ENCODE assay signal across 9 cellular contexts in the genomic region with DNA sequence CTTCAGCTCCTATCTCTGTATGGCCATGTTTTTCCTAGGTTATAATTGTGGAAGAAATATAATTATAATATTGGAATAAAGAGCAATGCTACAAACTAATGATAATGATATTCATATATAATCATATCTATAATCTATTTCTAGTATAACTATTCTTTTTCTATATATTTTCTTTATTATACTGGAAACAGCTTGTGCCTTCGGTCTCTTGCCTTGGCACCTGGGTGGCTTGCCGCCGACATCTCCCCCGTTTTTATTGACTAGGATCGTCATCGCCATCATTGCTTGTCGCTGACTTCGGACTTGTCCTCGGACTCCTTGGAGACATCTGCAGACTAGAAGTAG. TPM values are rescaled to one million over a fixed set of nuclear protein-coding genes. Genes with fewer than 3 reads are reported as not detected.
DNase-seq lines count a peak whose midpoint lies in the region; ATAC-seq and TF ChIP-seq lines count a peak whose summit lies in the region.
"Had no signal": no experiment of that assay in that cellular context is flagged by ENCODE, and none has a peak within 500 bp of the region (broad histone marks: within the 10 kb centered on the region; RNA-seq: fewer than 3 reads in every experiment).

No MANE protein-coding gene starts in this region.

- peak overlapping the region; percentile 95 for H3K4me3 Mint-ChIP-seq in activated naive CD4-positive, alpha-beta T cell treated with anti-CD3 and anti-CD28 coated beads, Interleukin-2, amount 10 ng/mL, durations not matched to agents 7 days and 5 days
- peak overlapping the region; percentile 100 for H3K4me3 Mint-ChIP-seq in type B pancreatic cell

- ATAC-seq in HG03378 (IDR thresholded peaks at IDR 0.05; ENCODE audit: unreplicated experiment), result no peak

- TF ChIP-seq CTCF in type B pancreatic cell (conservative IDR thresholded peaks at IDR 0.05), result no peak

- peaks cover 5% of the 10 kb centered on the region for H3K4me1 ChIP-seq in adipocyte (ENCODE audit: control insufficient read depth, insufficient read depth, low read length)
- H3K4me1 ChIP-seq in mucosa of rectum (ENCODE audit: control insufficient read depth in 2 of 2, insufficient read depth in 2 of 2, low read length in 2 of 2), result peaks cover 4 to 8% of the 10 kb centered on the region in 2 donors
- H3K4me1 ChIP-seq: colonic mucosa had no signal

- peak overlapping the region in 1 of 2 donors; percentile 87 for H3K27ac ChIP-seq in mucosa of rectum (ENCODE audit: low read depth in 2 of 2, low read length in 2 of 2)

- peaks cover 4% of the 10 kb centered on the region for H3K27me3 Mint-ChIP-seq in activated naive CD4-positive, alpha-beta T cell treated with anti-CD3 and anti-CD28 coated beads, Interleukin-2, amount 10 ng/mL, durations not matched to agents 7 days and 5 days
- no peaks in the 10 kb centered on the region for H3K27me3 Mint-ChIP-seq in type B pancreatic cell

- H3K27me3 ChIP-seq in adipocyte (replicated peaks; ENCODE audit: control insufficient read depth, insufficient read depth, low read length), result no peaks in the 10 kb centered on the region
- no peaks in the 10 kb centered on the region for H3K27me3 ChIP-seq in mucosa of rectum (ENCODE audit: control insufficient read depth in 2 of 2, insufficient read depth in 2 of 2, low read length in 2 of 2)
- H3K27me3 ChIP-seq: colonic mucosa had no signal

- peaks cover 29% of the 10 kb centered on the region for H3K36me3 Mint-ChIP-seq in activated naive CD4-positive, alpha-beta T cell treated with anti-CD3 and anti-CD28 coated beads, Interleukin-2, amount 10 ng/mL, durations not matched to agents 7 days and 5 days
- H3K36me3 Mint-ChIP-seq in type B pancreatic cell, result peaks cover 20% of the 10 kb centered on the region

- H3K4me3 ChIP-seq in adipocyte (ENCODE audit: low read length) (peak overlapping the region; percentile 92), mucosa of rectum (ENCODE audit: low read length in 2 of 2) (peak overlapping the region; percentile 88 to 93)

- peaks cover 11% of the 10 kb centered on the region for H3K9me3 Mint-ChIP-seq in activated naive CD4-positive, alpha-beta T cell treated with anti-CD3 and anti-CD28 coated beads, Interleukin-2, amount 10 ng/mL, durations not matched to agents 7 days and 5 days
- H3K9me3 Mint-ChIP-seq in type B pancreatic cell, result no peaks in the 10 kb centered on the region

- H3K36me3 ChIP-seq in adipocyte (ENCODE audit: control insufficient read depth, insufficient read depth, low read length, severe bottlenecking), result no peaks in the 10 kb centered on the region
- H3K36me3 ChIP-seq in mucosa of rectum (ENCODE audit: control insufficient read depth in 2 of 2, insufficient read depth in 2 of 2, low read length in 2 of 2), result no peaks in the 10 kb centered on the region
- H3K36me3 ChIP-seq: colonic mucosa had no signal

- H3K4me1 Mint-ChIP-seq in activated naive CD4-positive, alpha-beta T cell treated with anti-CD3 and anti-CD28 coated beads, Interleukin-2, amount 10 ng/mL, durations not matched to agents 7 days and 5 days, result peaks cover 16% of the 10 kb centered on the region
- H3K4me1 Mint-ChIP-seq in type B pancreatic cell (ENCODE audit: unreplicated experiment), result peaks cover 11% of the 10 kb centered on the region

- H3K9ac ChIP-seq in adipocyte (ENCODE audit: low read length) (no peak overlapping the region), mucosa of rectum (ENCODE audit: low read depth in 1 of 2, low read length in 2 of 2) (no peak overlapping the region)

- peak overlapping the region; percentile 94 for H3K27ac Mint-ChIP-seq in activated naive CD4-positive, alpha-beta T cell treated with anti-CD3 and anti-CD28 coated beads, Interleukin-2, amount 10 ng/mL, durations not matched to agents 7 days and 5 days
- no peak overlapping the region for H3K27ac Mint-ChIP-seq in type B pancreatic cell

- no peak for DNase-seq in activated naive CD4-positive, alpha-beta T cell treated with anti-CD3 and anti-CD28 coated beads, Interleukin-2, amount 10 ng/mL, durations not matched to agents 7 days and 5 days
- DNase-seq in activated naive CD4-positive, alpha-beta T cell treated with Interleukin-2 at 50 U/mL for 16 hours, result no peak
- no peak for DNase-seq in adipocyte (ENCODE audit: low read depth)
- no peak for DNase-seq in type B pancreatic cell (ENCODE audit: extremely low spot score, unreplicated experiment)
- DNase-seq in H4 (ENCODE audit: low spot score), result no peak
- DNase-seq in NCI-H69 (lab: John Stamatoyannopoulos, UW), result no peak

- H3K9me3 ChIP-seq in adipocyte (ENCODE audit: control insufficient read depth, low read length) (no peaks in the 10 kb centered on the region), mucosa of rectum (ENCODE audit: control insufficient read depth in 2 of 2, low read length in 2 of 2) (no peaks in the 10 kb centered on the region)
- H3K9me3 ChIP-seq: colonic mucosa had no signal

- CTCF ChIA-PET in activated naive CD4-positive, alpha-beta T cell treated with anti-CD3 and anti-CD28 coated beads, Interleukin-2, amount 10 ng/mL, durations not matched to agents 7 days and 5 days (lab: Charles Lee), result interaction anchor here (1.1 to 6.8 kb wide), 9 partner anchors 11 to 191 kb away, joined by 3 to 84 read pairs (median 10); a partner anchor contains a TSS

RNA-seq across cellular contexts. Expression of a gene that starts 24.2 kb away (rescaled TPM):
- total RNA-seq in type B pancreatic cell (ENCODE audit: low replicate concordance), result 4.8 and 5.0 TPM in 2 replicates
- 0.02 TPM in 1 of 2 replicates, not detected in the other for total RNA-seq in H4 (2014; rRNA removed; shearing (Covaris generic))

RNA-seq across cellular contexts. Expression of a gene that starts 46.4 kb away (rescaled TPM):
- total RNA-seq in type B pancreatic cell (ENCODE audit: low replicate concordance), result 8.9 and 11.9 TPM in 2 replicates
- total RNA-seq in H4 (2014; rRNA removed; shearing (Covaris generic)), result 2.2 and 4.7 TPM in 2 replicates
